Comparison of ENCODE assay signal across 8 cellular contexts in genomic region chr3:5426094-5426883, GRCh38.
A peak's percentile ranks its signal among the peaks of the same experiment; 100 is the strongest.
DNase-seq lines count a peak whose midpoint lies in the region; ATAC-seq, FAIRE-seq and TF ChIP-seq lines count a peak whose summit lies in the region.

No MANE protein-coding gene starts in this region.

- no peak overlapping the region for H3K23ac ChIP-seq in mesenchymal stem cell (ENCODE audit: low read length in 2 of 2)

- H3K27ac ChIP-seq in A549 (0 out of 6 replicates have a peak overlapping the region, but pooled peaks of 1 of the 2 experiments have one; percentile 13), mesenchymal stem cell (ENCODE audit: low read length, poor library complexity, severe bottlenecking) (no peak overlapping the region)

- H2BK15ac ChIP-seq in mesenchymal stem cell (ENCODE audit: low read depth, poor library complexity, severe bottlenecking), result no peak overlapping the region

- H3K4me1 ChIP-seq in A549 (no peaks in the 10 kb centered on the region), mesenchymal stem cell (ENCODE audit: control insufficient read depth, insufficient read depth, low read depth, low read length) (no peaks in the 10 kb centered on the region)

- no peaks in the 10 kb centered on the region for H3K36me3 ChIP-seq in mesenchymal stem cell (ENCODE audit: control insufficient read depth in 1 of 2, insufficient read depth in 2 of 2, low read depth in 1 of 2, low read length in 2 of 2)

- H3K9ac ChIP-seq in mesenchymal stem cell (ENCODE audit: low read length), result peak overlapping the region; percentile 39

- peak; percentile 78 to 88 for TF ChIP-seq RAD21 in A549 (conservative IDR thresholded peaks at IDR 0.05 in 1 of 2, IDR thresholded peaks at IDR 0.05 in 1 of 2)

- peaks cover 4 to 8% of the 10 kb centered on the region in 2 experiments for H3K27me3 ChIP-seq in mesenchymal stem cell (ENCODE audit: control insufficient read depth in 1 of 2, insufficient read depth in 1 of 2, low read length in 2 of 2)

- no peak for TF ChIP-seq EP300 in A549 (IDR thresholded peaks at IDR 0.05)

- no peak overlapping the region for H2AFZ ChIP-seq in mesenchymal stem cell (ENCODE audit: low read depth, low read length)

- H2AK5ac ChIP-seq in mesenchymal stem cell (ENCODE audit: low read length, severe bottlenecking), result no peak overlapping the region

- ATAC-seq in A549, result peak; percentile 96 to 99
- peak; percentile 28 for ATAC-seq in GM18508 (IDR thresholded peaks at IDR 0.05; ENCODE audit: insufficient read depth, unreplicated experiment)
- peak; percentile 45 for ATAC-seq in HG03095 (IDR thresholded peaks at IDR 0.05; ENCODE audit: unreplicated experiment)

- CTCF ChIA-PET in A549 (lab: Yijun Ruan, JAX), result interaction anchor here (0.6 to 2.4 kb wide), 13 partner anchors 9 to 1376 kb away, joined by 3 to 12 read pairs (median 3); no protein-coding TSS in a partner anchor

- H3K9me3 ChIP-seq in A549 (no peaks in the 10 kb centered on the region), mesenchymal stem cell (ENCODE audit: control insufficient read depth, low read length) (no peaks in the 10 kb centered on the region)

- POLR2A ChIA-PET in A549 (lab: Yijun Ruan, JAX), result no interaction called here

- H3K4me2 ChIP-seq in A549 (no peak overlapping the region), mesenchymal stem cell (ENCODE audit: low read length, poor library complexity, severe bottlenecking) (no peak overlapping the region)

- no peak overlapping the region for H4K91ac ChIP-seq in mesenchymal stem cell (ENCODE audit: low read length)

- H4K8ac ChIP-seq in mesenchymal stem cell (ENCODE audit: low read length), result no peak overlapping the region

- no peak overlapping the region for H3K14ac ChIP-seq in mesenchymal stem cell (ENCODE audit: low read length in 2 of 2)

- no peak overlapping the region for H3K18ac ChIP-seq in mesenchymal stem cell (ENCODE audit: low read depth in 1 of 2, low read length in 2 of 2)

- H3K4ac ChIP-seq in mesenchymal stem cell (ENCODE audit: low read depth in 1 of 2, low read length in 2 of 2), result no peak overlapping the region

- TF ChIP-seq POLR2A in A549 (IDR thresholded peaks at IDR 0.05; ENCODE audit: low read length), result no peak

- 36% methylated on average over 25 of the region's 25 CpGs for WGBS in A549 (ENCODE audit: missing lambda C conversion rate)
- 45% methylated on average over 25 of the region's 25 CpGs for WGBS in mesenchymal stem cell

- no peak overlapping the region for H2BK120ac ChIP-seq in mesenchymal stem cell (ENCODE audit: low read depth, low read length)

- no peak overlapping the region for H2BK5ac ChIP-seq in mesenchymal stem cell (ENCODE audit: low read depth, low read length, poor library complexity, severe bottlenecking)

- no peaks in the 10 kb centered on the region for H3K79me1 ChIP-seq in mesenchymal stem cell (replicated peaks; ENCODE audit: low read length, poor library complexity, severe bottlenecking)

- H2BK12ac ChIP-seq in mesenchymal stem cell (ENCODE audit: low read length in 2 of 2), result no peak overlapping the region

- FAIRE-seq in A549 (lab: Jason Lieb, UNC), result no peak

- H3K4me3 ChIP-seq in A549, result no peak overlapping the region
- no peak overlapping the region for H3K4me3 ChIP-seq in mesenchymal stem cell (ENCODE audit: insufficient read depth in 1 of 2, low read depth in 1 of 2, low read length in 2 of 2)

- peak; percentile 82 for TF ChIP-seq CTCF in A549 (IDR thresholded peaks at IDR 0.05)

- DNase-seq in A549 (ENCODE audit: low read depth in 1 of 2, low spot score in 1 of 2), result peak; percentile 49 to 78
- peak; percentile 76 to 93 for DNase-seq in NCI-H526 (lab: John Stamatoyannopoulos, UW)
- peak; percentile 11 to 46 for DNase-seq in activated CD4-positive, alpha-beta T cell treated with anti-CD3 and anti-CD28 coated beads, Interleukin-2, amount 50 U/mL, for 24 hours (ENCODE audit: low read depth in 1 of 2, low spot score in 1 of 2)
- peak; percentile 14 for DNase-seq in effector CD8-positive, alpha-beta T cell (lab: John Stamatoyannopoulos, UW)
- peak; percentile 55 for DNase-seq in mesenchymal stem cell
- peak; percentile 54 to 64 for DNase-seq in stimulated activated CD8-positive, alpha-beta memory T cell treated with anti-CD3 and anti-CD28 coated beads, Interleukin-2, amount 100 ng/mL, for 48 hours (ENCODE audit: low read depth in 2 of 2)

TF ChIP-seq in A549, 52 proteins besides CTCF, POLR2A, EP300 and RAD21:
- TF ChIP-seq ESRRA (IDR thresholded peaks at IDR 0.05; ENCODE audit: borderline replicate concordance, low read length) (no peak), MAX (IDR thresholded peaks at IDR 0.05) (peak; percentile 43; the same call in 1 of the 2 replicates), MAFK (IDR thresholded peaks at IDR 0.05; ENCODE audit: partially characterized antibody) (peak; percentile 83), SMC3 (IDR thresholded peaks at IDR 0.05) (peak; percentile 75)

Comparison
In these comparisons a context has a peak if more than half of its experiments do, and no peak if none do; other contexts are left out.
1. ATAC-seq: peak in every context shown above with its lines; median percentile 98 in A549; 45 in HG03095; 28 in GM18508.
2. DNase-seq: peak in every context shown above with its lines; median percentile 84 in NCI-H526; 64 in A549; 59 in stimulated activated CD8-positive, alpha-beta memory T cell treated with anti-CD3 and anti-CD28 coated beads, Interleukin-2, amount 100 ng/mL, for 48 hours; 55 in mesenchymal stem cell; 28 in activated CD4-positive, alpha-beta T cell treated with anti-CD3 and anti-CD28 coated beads, Interleukin-2, amount 50 U/mL, for 24 hours; 14 in effector CD8-positive, alpha-beta T cell.